2 cellular contexts compared by ENCODE assay signal in the genomic region with DNA sequence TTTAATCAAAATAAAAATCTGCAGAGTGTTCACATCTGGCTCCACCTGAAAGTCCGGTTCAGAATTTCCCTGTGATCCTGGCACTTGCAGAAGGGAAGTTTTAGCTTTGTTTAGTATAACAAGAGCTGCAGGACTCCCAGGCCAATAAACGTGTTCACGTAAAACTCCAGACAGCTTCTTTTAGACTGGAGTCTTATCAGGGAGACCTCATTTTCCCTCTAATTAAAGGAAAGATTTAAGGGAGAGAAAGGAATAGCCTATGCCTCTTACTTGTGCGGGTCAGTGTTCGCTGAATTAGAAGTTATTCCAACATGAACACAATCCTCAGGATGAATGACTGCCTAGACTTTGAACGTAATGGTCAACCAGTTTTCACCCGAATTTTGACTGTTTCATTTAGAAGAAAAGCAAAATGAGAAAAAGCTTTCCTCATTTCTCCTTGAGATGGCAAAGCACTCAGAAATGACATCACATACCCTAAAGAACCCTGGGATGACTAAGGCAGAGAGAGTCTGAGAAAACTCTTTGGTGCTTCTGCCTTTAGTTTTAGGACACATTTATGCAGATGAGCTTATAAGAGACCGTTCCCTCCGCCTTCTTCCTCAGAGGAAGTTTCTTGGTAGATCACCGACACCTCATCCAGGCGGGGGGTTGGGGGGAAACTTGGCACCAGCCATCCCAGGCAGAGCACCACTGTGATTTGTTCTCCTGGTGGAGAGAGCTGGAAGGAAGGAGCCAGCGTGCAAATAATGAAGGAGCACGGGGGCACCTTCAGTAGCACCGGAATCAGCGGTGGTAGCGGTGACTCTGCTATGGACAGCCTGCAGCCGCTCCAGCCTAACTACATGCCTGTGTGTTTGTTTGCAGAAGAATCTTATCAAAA.
TF ChIP-seq lines count a peak whose summit lies in the region.

No MANE protein-coding gene starts in this region.

TF ChIP-seq in IMR-90, 13 proteins besides CTCF, POLR2A, EP300 and RAD21:
- TF ChIP-seq MXI1 (IDR thresholded peaks at IDR 0.05; ENCODE audit: borderline replicate concordance, low read depth, low read length) = 0 out of 2 replicates have a peak, but pooled peaks have one; percentile 34
- peak; percentile 22; the same call in 1 of the 2 replicates for TF ChIP-seq SMC3 (IDR thresholded peaks at IDR 0.05; ENCODE audit: low read depth, low read length)
- no peak for TF ChIP-seq CEBPB (IDR thresholded peaks at IDR 0.05; ENCODE audit: low read depth, low read length)
- peak; percentile 47; the same call in 1 of the 2 replicates for TF ChIP-seq MAZ (IDR thresholded peaks at IDR 0.05; ENCODE audit: borderline replicate concordance, low read depth, low read length)

TF ChIP-seq in endothelial cell of umbilical vein, 7 proteins besides CTCF, POLR2A, EP300 and RAD21:
- TF ChIP-seq, protein P1, sequence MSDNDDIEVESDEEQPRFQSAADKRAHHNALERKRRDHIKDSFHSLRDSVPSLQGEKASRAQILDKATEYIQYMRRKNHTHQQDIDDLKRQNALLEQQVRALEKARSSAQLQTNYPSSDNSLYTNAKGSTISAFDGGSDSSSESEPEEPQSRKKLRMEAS (IDR thresholded peaks at IDR 0.05; ENCODE audit: insufficient read depth, insufficient read length) = peak; percentile 47
- TF ChIP-seq MYC (IDR thresholded peaks at IDR 0.05; ENCODE audit: low read depth, low read length) (no peak), GATA2 (IDR thresholded peaks at IDR 0.05; ENCODE audit: insufficient read depth, insufficient read length, low read depth, low read length) (peak; percentile 28), POLR2AphosphoS5 (IDR thresholded peaks at IDR 0.05; ENCODE audit: insufficient read depth, low read depth, low read length) (peak; percentile 85), EZH2 (IDR thresholded peaks at IDR 0.05; ENCODE audit: borderline replicate concordance, low read depth, low read length, severe bottlenecking) (no peak), JUN (IDR thresholded peaks at IDR 0.05; ENCODE audit: borderline replicate concordance, insufficient read depth, insufficient read length, low read depth) (peak; percentile 41), FOS (IDR thresholded peaks at IDR 0.05; ENCODE audit: borderline replicate concordance, insufficient read depth, low read length) (peak; percentile 73)
